In genomic region chrX:126137899-126138298, GRCh38 we compare ENCODE assay signal across 16 cellular contexts. TPM values are rescaled to one million over a fixed set of nuclear protein-coding genes. Genes with fewer than 3 reads are reported as not detected.
A peak's percentile ranks its signal among the peaks of the same experiment; 100 is the strongest.
DNase-seq lines count a peak whose midpoint lies in the region; ATAC-seq and TF ChIP-seq lines count a peak whose summit lies in the region.
"Had no signal": no experiment of that assay in that cellular context is flagged by ENCODE, and none has a peak within 500 bp of the region (broad histone marks: within the 10 kb centered on the region; RNA-seq: fewer than 3 reads in every experiment).

No MANE protein-coding gene starts in this region.

- no peaks in the 10 kb centered on the region for H3K27me3 Mint-ChIP-seq in endothelial cell (ENCODE audit: unreplicated experiment)

- no peaks in the 10 kb centered on the region for H3K9me3 Mint-ChIP-seq in endothelial cell (ENCODE audit: unreplicated experiment)

- H3K4me3 Mint-ChIP-seq in endothelial cell (ENCODE audit: unreplicated experiment) = no peak overlapping the region
- H3K4me3 Mint-ChIP-seq: CD14-positive monocyte had no signal

- H3K4me1 Mint-ChIP-seq in endothelial cell (ENCODE audit: unreplicated experiment) = no peaks in the 10 kb centered on the region
- H3K4me1 Mint-ChIP-seq: CD14-positive monocyte had no signal

- H3K36me3 Mint-ChIP-seq in endothelial cell (ENCODE audit: low read depth, unreplicated experiment) = no peaks in the 10 kb centered on the region
- H3K36me3 Mint-ChIP-seq: CD14-positive monocyte had no signal

- H3K27ac Mint-ChIP-seq in endothelial cell (ENCODE audit: unreplicated experiment) = no peak overlapping the region
- H3K27ac Mint-ChIP-seq: CD14-positive monocyte had no signal

- DNase-seq in AML-193 (lab: John Stamatoyannopoulos, UW) (peak; percentile 0 to 8), MV-4-11 (lab: John Stamatoyannopoulos, UW) (peak; percentile 3), endothelial cell (ENCODE audit: low spot score) (peak; percentile 6), T-helper 1 cell (no peak)
- no peak for DNase-seq in activated CD4-positive, alpha-beta T cell treated with anti-CD3 and anti-CD28 coated beads for 48 hours
- DNase-seq: left cardiac atrium; NCI-H2171 treated with DMSO at 0.1 percent for 48 hours; stimulated activated CD4-positive, alpha-beta T cell treated with anti-CD3 and anti-CD28 coated beads, Interleukin-4, amount 100 ng/mL, for 24 hours; substantia nigra had no signal

- TF ChIP-seq CTCF in endothelial cell (IDR thresholded peaks at IDR 0.05; ENCODE audit: unreplicated experiment) = no peak

- ATAC-seq in GM18861 (IDR thresholded peaks at IDR 0.05; ENCODE audit: unreplicated experiment) (peak; percentile 78), GM21786 (IDR thresholded peaks at IDR 0.05; ENCODE audit: unreplicated experiment) (no peak), GM21367 (IDR thresholded peaks at IDR 0.05; ENCODE audit: unreplicated experiment) (no peak)
- ATAC-seq: left cardiac atrium had no signal

RNA-seq across cellular contexts. Expression of gene DCAF12L2, which starts 28.2 kb away (rescaled TPM):
- total RNA-seq in endothelial cell (ENCODE audit: unreplicated experiment) = 1.0 TPM
- total RNA-seq: endothelial cell of umbilical vein; osteocyte; T-helper 2 cell treated with Interferon-gamma antibody and Interleukin-4, amounts not matched to agents 100 ng/mL and 5 ng/mL, for 36 hours had no signal

Comparison
In these comparisons a context has a peak if more than half of its experiments do, and no peak if none do; other contexts are left out.
1. DNase-seq: peak in AML-193 (2 of 2), MV-4-11 (single experiment) and endothelial cell (single experiment); none in activated CD4-positive, alpha-beta T cell treated with anti-CD3 and anti-CD28 coated beads for 48 hours (single experiment) and T-helper 1 cell (0 of 5).